Comparison of ENCODE assay signal across 29 cellular contexts in the genomic region with DNA sequence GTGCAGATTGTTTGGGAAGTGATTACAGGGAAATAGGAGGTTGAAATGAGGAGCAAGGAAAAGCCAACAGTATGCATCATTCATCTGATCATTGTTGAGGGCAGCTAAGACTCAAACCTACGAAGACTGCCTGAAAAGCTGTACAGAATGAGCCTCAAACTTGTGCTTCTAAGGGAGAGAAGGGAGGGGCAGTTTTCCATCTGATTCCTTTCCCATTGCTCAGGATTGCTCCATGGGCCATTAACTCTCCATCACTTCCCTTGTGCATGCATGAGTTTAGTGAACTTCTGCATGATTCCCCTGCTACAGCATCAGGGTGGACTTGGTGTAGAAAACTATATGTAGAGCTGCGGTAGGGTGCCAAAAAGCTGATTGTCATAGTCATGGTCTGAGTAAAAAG.
"Had no signal": no experiment of that assay in that cellular context is flagged by ENCODE, and none has a peak within 500 bp of the region (broad histone marks: within the 10 kb centered on the region; RNA-seq: fewer than 3 reads in every experiment).

No MANE protein-coding gene starts in this region.

- ATAC-seq: activated CD4-positive, CD25-positive, alpha-beta regulatory T cell treated with anti-CD3 and anti-CD28 coated beads, Interleukin-2, amount 50 U/mL, for 24 hours; activated CD8-positive, alpha-beta T cell treated with anti-CD3 and anti-CD28 coated beads for 36 hours; activated naive CD8-positive, alpha-beta T cell treated with anti-CD3 and anti-CD28 coated beads, Interleukin-2, amount 50 U/mL, for 24 hours; esophagus mucosa; gastroesophageal sphincter; T-helper 17 cell had no signal

- H3K36me3 ChIP-seq: ascending aorta, breast epithelium, cardiac muscle cell, colonic mucosa, gastroesophageal sphincter, WERI-Rb-1 had no signal

- H3K27me3 ChIP-seq: ascending aorta, breast epithelium, cardiac muscle cell, colonic mucosa, gastroesophageal sphincter had no signal

- H3K9me3 ChIP-seq: colonic mucosa, gastroesophageal sphincter had no signal

- H3K27ac ChIP-seq: ascending aorta, breast epithelium, cardiac muscle cell, colonic mucosa, gastroesophageal sphincter, WERI-Rb-1 had no signal

- H3K4me1 ChIP-seq: ascending aorta, breast epithelium, colonic mucosa, gastroesophageal sphincter had no signal

- DNase-seq: activated B cell treated with CpG ODN at 0.5 μM for 24 hours; activated CD4-positive, alpha-beta T cell treated with anti-CD3 and anti-CD28 coated beads for 48 hours; activated CD4-positive, alpha-beta T cell treated with anti-CD3 and anti-CD28 coated beads, Interleukin-2, amount 50 U/mL, for 1 hour; activated CD4-positive, alpha-beta T cell treated with anti-CD3 and anti-CD28 coated beads, Interleukin-2, amount 50 U/mL, for 48 hours; activated CD8-positive, alpha-beta memory T cell treated with anti-CD3 and anti-CD28 coated beads for 24 hours; activated CD8-positive, alpha-beta T cell treated with anti-CD3 and anti-CD28 coated beads for 36 hours; activated effector memory CD4-positive, alpha-beta T cell treated with anti-CD3 and anti-CD28 coated beads, Interleukin-2, amount 50 U/mL, for 16 hours; activated naive CD4-positive, alpha-beta T cell treated with anti-CD3 and anti-CD28 coated beads for 36 hours; activated naive CD8-positive, alpha-beta T cell treated with anti-CD3 and anti-CD28 coated beads for 36 hours; activated naive CD8-positive, alpha-beta T cell treated with anti-CD3 and anti-CD28 coated beads, Interleukin-2, amount 50 U/mL, for 24 hours; activated T-cell treated with anti-CD3 and anti-CD28 coated beads, Interleukin-2, amount 50 U/mL, for 1 hour; activated T-cell treated with anti-CD3 and anti-CD28 coated beads, Interleukin-2, amount 50 U/mL, for 48 hours; central memory CD4-positive, alpha-beta T cell; cerebellar nuclear complex; colonic mucosa; effector CD8-positive, alpha-beta T cell; endodermal cell; foreskin melanocyte; glutamatergic neuron; T-helper 1 cell; T-helper 17 cell; T1000; WERI-Rb-1 had no signal

- H3K4me3 ChIP-seq: ascending aorta, breast epithelium, cardiac muscle cell, colonic mucosa, gastroesophageal sphincter had no signal
